In the genomic region with DNA sequence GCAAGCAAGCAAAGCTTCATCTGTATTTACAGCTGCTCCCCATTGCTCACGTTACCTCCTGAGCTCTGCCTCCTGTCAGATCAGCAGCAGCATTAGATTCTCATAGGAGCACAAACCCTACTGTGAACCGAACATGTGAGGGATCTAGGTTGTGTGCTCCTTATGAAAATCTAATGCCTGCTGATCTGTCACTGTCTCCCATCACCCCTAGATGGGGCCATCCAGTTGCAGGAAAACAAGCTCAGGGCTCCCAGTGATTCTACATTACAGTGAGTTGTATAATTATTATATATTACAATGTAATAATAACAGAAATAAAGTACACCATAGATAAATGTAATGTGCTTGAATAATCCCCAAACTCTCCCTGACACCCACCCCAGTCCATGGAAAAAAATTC, we compare ENCODE assay signal across 8 cellular contexts.
DNase-seq lines count a peak whose midpoint lies in the region; TF ChIP-seq lines count a peak whose summit lies in the region.
"Not testable (repeated sequence)": the region's sequence is repeated elsewhere in the genome, so short reads cannot be mapped to it uniquely, and the experiment has no call there.

No MANE protein-coding gene starts in this region.

- 70 to 81% methylated on average over 2 of the region's 2 CpGs for WGBS in GM23248 (ENCODE audit: low coverage in 1 of 2, low lambda C conversion rate in 2 of 2, missing lambda C conversion rate in 2 of 2), 2 experiments
- 91 to 100% methylated on average over 1 to 2 of the region's 2 CpGs for WGBS in endodermal cell (ENCODE audit: insufficient coverage in 1 of 2, insufficient read length in 1 of 2), 2 experiments
- 95% methylated on average over 2 of the region's 2 CpGs for WGBS in liver
- WGBS in transverse colon (ENCODE audit: low coverage in 1 of 2), 2 donors: 88% methylated on average over 2 of the region's 2 CpGs; no CpG with 5 or more reads in 1 of the 2 donors

- not testable (repeated sequence) for H3K27ac ChIP-seq in GM23248; ascending aorta; endodermal cell (ENCODE audit: low read depth, low read length); liver (ENCODE audit: low read depth in 1 of 2, low read length in 2 of 2)
- H3K27ac ChIP-seq in transverse colon: peak overlapping the region; percentile 56 to 71 (median 64)

- not testable (repeated sequence) for H4K20me1 ChIP-seq in GM23248 (ENCODE audit: insufficient read depth)

- H3K9me3 Mint-ChIP-seq in endodermal cell: not testable (repeated sequence)

- in situ Hi-C loops in GM23248 (cut with MboI): loop anchor here (10.0 kb wide), 1 partner anchor 248 kb away; no protein-coding TSS in a partner anchor
- in situ Hi-C loops in transverse colon (cut with MboI; ENCODE audit: low pct_ligation_motif_present in 1 of 4, low pct_unique_long_range_greater_than_20kb in 1 of 4, low sequenced_read_pairs in 3 of 4): not testable (repeated sequence)

- not testable (repeated sequence) for TF ChIP-seq POLR2A in transverse colon (IDR thresholded peaks at IDR 0.05)

- peak; percentile 55 for TF ChIP-seq CTCF in AG09319 (IDR thresholded peaks at IDR 0.05; ENCODE audit: low read depth, low read length)
- TF ChIP-seq CTCF in ascending aorta (IDR thresholded peaks at IDR 0.05): peak in 2 of 3 experiments; percentile 60 to 69
- TF ChIP-seq CTCF in endodermal cell (conservative IDR thresholded peaks at IDR 0.05): peak; percentile 32
- TF ChIP-seq CTCF in fibroblast of villous mesenchyme (IDR thresholded peaks at IDR 0.05; ENCODE audit: insufficient read depth, low read depth, low read length): peak; percentile 22
- TF ChIP-seq CTCF in liver (IDR thresholded peaks at IDR 0.05; ENCODE audit: low read depth, low read length, missing input control): peak; percentile 22
- TF ChIP-seq CTCF in transverse colon (IDR thresholded peaks at IDR 0.05): peak in 2 of 5 experiments; percentile 8 to 9

- H3K9me2 ChIP-seq in GM23248 (ENCODE audit: insufficient read depth): not testable (repeated sequence)

- H3K9me3 ChIP-seq in GM23248 (ENCODE audit: low read depth); ascending aorta; endodermal cell (ENCODE audit: control insufficient read depth, low read length); liver (ENCODE audit: control insufficient read depth in 4 of 4, low read length in 3 of 4); transverse colon: not testable (repeated sequence)

- not testable (repeated sequence) for H3K36me3 ChIP-seq in GM23248 (ENCODE audit: low read depth); ascending aorta; endodermal cell (ENCODE audit: control insufficient read depth, insufficient read depth, low read length); liver (ENCODE audit: control insufficient read depth in 4 of 4, insufficient read depth in 3 of 4, low read depth in 1 of 4, low read length in 3 of 4); transverse colon

- not testable (repeated sequence) for H3K4me1 Mint-ChIP-seq in endodermal cell

- not testable (repeated sequence) for H3K27ac Mint-ChIP-seq in endodermal cell

- H3K4me3 Mint-ChIP-seq in endodermal cell: not testable (repeated sequence)

- H3K4me2 ChIP-seq in GM23248 (ENCODE audit: unreplicated experiment): not testable (repeated sequence)

- not testable (repeated sequence) for H3K79me2 ChIP-seq in GM23248 (ENCODE audit: insufficient read depth)

- H3K36me3 Mint-ChIP-seq in endodermal cell (ENCODE audit: low read depth): not testable (repeated sequence)

- DNase-seq in AG09319 (ENCODE audit: extremely low read depth, low read depth); ascending aorta (ENCODE audit: low spot score in 2 of 2); endodermal cell; transverse colon: not testable (repeated sequence)
- DNase-seq in GM23248 (peak; percentile 51), OCI-M1 (lab: John Stamatoyannopoulos, UW) (peak; percentile 1), fibroblast of villous mesenchyme (ENCODE audit: low read depth) (peak; percentile 6)

- not testable (repeated sequence) for H3K27me3 ChIP-seq in GM23248 (replicated peaks; ENCODE audit: insufficient read depth); ascending aorta; endodermal cell (ENCODE audit: control insufficient read depth, insufficient read depth, low read length, poor library complexity, severe bottlenecking); liver (ENCODE audit: control insufficient read depth in 4 of 4, insufficient read depth in 4 of 4, low read length in 3 of 4); transverse colon

- not testable (repeated sequence) for H2AFZ ChIP-seq in GM23248

- not testable (repeated sequence) for H3K27me3 Mint-ChIP-seq in endodermal cell (ENCODE audit: insufficient read depth)

- H3K4me3 ChIP-seq in GM23248; ascending aorta; endodermal cell (ENCODE audit: low read length); fibroblast of villous mesenchyme (ENCODE audit: low read depth, low read length); liver (ENCODE audit: low read depth in 1 of 3, low read length in 3 of 3); transverse colon: not testable (repeated sequence)

- H3F3A ChIP-seq in GM23248 (ENCODE audit: insufficient read depth): not testable (repeated sequence)

- not testable (repeated sequence) for H3K9ac ChIP-seq in GM23248; endodermal cell (ENCODE audit: extremely low read depth, low read length, poor library complexity, severe bottlenecking); liver (ENCODE audit: low read depth in 1 of 2, low read length in 2 of 2)

- intact Hi-C loops in ascending aorta (cut with DNase I): loop anchor here (1.0 kb wide), 1 partner anchor 254 kb away; no protein-coding TSS in a partner anchor
- intact Hi-C loops in transverse colon (cut with DNase I; ENCODE audit: low total_unique reads): not testable (repeated sequence)

- not testable (repeated sequence) for H3K4me1 ChIP-seq in GM23248 (ENCODE audit: insufficient read depth); ascending aorta; endodermal cell (ENCODE audit: control insufficient read depth, insufficient read depth, low read length); liver (ENCODE audit: control insufficient read depth in 4 of 4, insufficient read depth in 4 of 4, low read length in 3 of 4)
- peaks cover 0 to 17% (median 10%) of the 10 kb centered on the region in 4 donors for H3K4me1 ChIP-seq in transverse colon

- not testable (repeated sequence) for TF ChIP-seq EP300 in transverse colon (IDR thresholded peaks at IDR 0.05; ENCODE audit: low read depth)

- TF ChIP-seq RAD21 in liver (IDR thresholded peaks at IDR 0.05): peak; percentile 70 to 71
